22 cellular contexts compared by ENCODE assay signal in the genomic region with DNA sequence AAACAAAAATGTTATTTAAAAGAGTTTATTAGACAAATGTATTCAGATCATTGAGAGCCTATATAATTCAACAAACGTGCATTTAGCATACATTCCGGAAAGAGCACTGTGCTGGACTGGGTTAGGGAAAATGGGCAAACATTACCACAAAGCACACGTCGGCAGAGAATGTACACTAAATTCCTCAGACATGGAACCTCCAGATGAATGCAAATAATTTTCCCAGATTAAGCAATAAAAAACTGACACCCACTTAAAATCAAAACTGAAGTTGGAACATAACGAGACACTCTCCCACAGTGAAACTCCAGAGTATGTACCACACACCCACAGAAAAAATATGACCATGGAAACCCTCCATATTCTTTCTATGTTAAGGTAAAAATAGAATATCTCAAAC. TPM values are rescaled to one million over a fixed set of nuclear protein-coding genes. Genes with fewer than 3 reads are reported as not detected.
DNase-seq lines count a peak whose midpoint lies in the region; ATAC-seq and TF ChIP-seq lines count a peak whose summit lies in the region.
"Had no signal": no experiment of that assay in that cellular context is flagged by ENCODE, and none has a peak within 500 bp of the region (broad histone marks: within the 10 kb centered on the region; RNA-seq: fewer than 3 reads in every experiment).

No MANE protein-coding gene starts in this region.

- ATAC-seq in GM21381 (IDR thresholded peaks at IDR 0.05; ENCODE audit: unreplicated experiment) (no peak), GM21619 (IDR thresholded peaks at IDR 0.05; ENCODE audit: unreplicated experiment) (no peak)
- ATAC-seq: activated naive CD4-positive, alpha-beta T cell treated with anti-CD3 and anti-CD28 coated beads, Interleukin-2, amount 50 U/mL, for 72 hours; K562; natural killer cell; Right ventricle myocardium inferior had no signal

- peak overlapping the region; percentile 62 for H3K27ac ChIP-seq in layer of hippocampus (ENCODE audit: low read depth, low read length)
- H3K27ac ChIP-seq: BLaER1, HL-60 had no signal

- H3K4me3 Mint-ChIP-seq in activated naive CD4-positive, alpha-beta T cell treated with anti-CD3 and anti-CD28 coated beads, Interleukin-2, amount 50 U/mL, for 24 hours, result peak overlapping the region; percentile 23
- H3K4me3 Mint-ChIP-seq in activated naive CD4-positive, alpha-beta T cell treated with anti-CD3 and anti-CD28 coated beads for 36 hours, result no peak overlapping the region
- peak overlapping the region in 3 of 5 experiments; percentile 54 to 79 (median 58) for H3K4me3 Mint-ChIP-seq in brain
- peak overlapping the region; percentile 4 for H3K4me3 Mint-ChIP-seq in type B pancreatic cell
- H3K4me3 Mint-ChIP-seq: activated CD4-positive, alpha-beta memory T cell treated with anti-CD3 and anti-CD28 coated beads for 36 hours; natural killer cell had no signal

- H3K9me3 Mint-ChIP-seq in activated naive CD4-positive, alpha-beta T cell treated with anti-CD3 and anti-CD28 coated beads, Interleukin-2, amount 50 U/mL, for 24 hours, result no peaks in the 10 kb centered on the region
- H3K9me3 Mint-ChIP-seq in activated naive CD4-positive, alpha-beta T cell treated with anti-CD3 and anti-CD28 coated beads for 36 hours, result no peaks in the 10 kb centered on the region
- H3K9me3 Mint-ChIP-seq in brain, result peaks cover 0 to 12% (median 3%) of the 10 kb centered on the region in 5 experiments
- no peaks in the 10 kb centered on the region for H3K9me3 Mint-ChIP-seq in type B pancreatic cell
- H3K9me3 Mint-ChIP-seq: activated CD4-positive, alpha-beta memory T cell treated with anti-CD3 and anti-CD28 coated beads for 36 hours; activated naive CD4-positive, alpha-beta T cell treated with anti-CD3 and anti-CD28 coated beads, Interleukin-2, amount 50 U/mL, for 72 hours; natural killer cell had no signal

- H3K27me3 ChIP-seq in layer of hippocampus (ENCODE audit: control insufficient read depth, insufficient read depth, low read length), result no peaks in the 10 kb centered on the region
- H3K27me3 ChIP-seq: BLaER1 had no signal

- TF ChIP-seq CTCF in brain (conservative IDR thresholded peaks at IDR 0.05) (no peak), type B pancreatic cell (conservative IDR thresholded peaks at IDR 0.05) (no peak)

- no peaks in the 10 kb centered on the region for H3K27me3 Mint-ChIP-seq in activated naive CD4-positive, alpha-beta T cell treated with anti-CD3 and anti-CD28 coated beads, Interleukin-2, amount 50 U/mL, for 24 hours
- no peaks in the 10 kb centered on the region for H3K27me3 Mint-ChIP-seq in activated naive CD4-positive, alpha-beta T cell treated with anti-CD3 and anti-CD28 coated beads for 36 hours (ENCODE audit: low read depth)
- H3K27me3 Mint-ChIP-seq in brain (peaks cover 9% of the 10 kb centered on the region), type B pancreatic cell (no peaks in the 10 kb centered on the region)
- H3K27me3 Mint-ChIP-seq: activated CD4-positive, alpha-beta memory T cell treated with anti-CD3 and anti-CD28 coated beads for 36 hours; progenitor cell of endocrine pancreas had no signal

- intact Hi-C loops in activated naive CD4-positive, alpha-beta T cell treated with anti-CD3 and anti-CD28 coated beads for 36 hours (cut with micrococcal nuclease), result no loop called here

- H3K27ac Mint-ChIP-seq in activated naive CD4-positive, alpha-beta T cell treated with anti-CD3 and anti-CD28 coated beads, Interleukin-2, amount 50 U/mL, for 24 hours, result no peak overlapping the region
- H3K27ac Mint-ChIP-seq in activated naive CD4-positive, alpha-beta T cell treated with anti-CD3 and anti-CD28 coated beads for 36 hours, result no peak overlapping the region
- H3K27ac Mint-ChIP-seq in brain, result peak overlapping the region in 1 of 5 experiments; percentile 40
- H3K27ac Mint-ChIP-seq in type B pancreatic cell, result peak overlapping the region; percentile 15
- H3K27ac Mint-ChIP-seq: activated CD4-positive, alpha-beta memory T cell treated with anti-CD3 and anti-CD28 coated beads for 36 hours; activated naive CD4-positive, alpha-beta T cell treated with anti-CD3 and anti-CD28 coated beads, Interleukin-2, amount 50 U/mL, for 72 hours; natural killer cell had no signal

- peaks cover 65% of the 10 kb centered on the region for H3K4me1 Mint-ChIP-seq in activated naive CD4-positive, alpha-beta T cell treated with anti-CD3 and anti-CD28 coated beads, Interleukin-2, amount 50 U/mL, for 24 hours
- peaks cover 29% of the 10 kb centered on the region for H3K4me1 Mint-ChIP-seq in activated naive CD4-positive, alpha-beta T cell treated with anti-CD3 and anti-CD28 coated beads for 36 hours (ENCODE audit: low read depth)
- H3K4me1 Mint-ChIP-seq in brain, result peaks cover 71% of the 10 kb centered on the region
- H3K4me1 Mint-ChIP-seq in type B pancreatic cell (ENCODE audit: unreplicated experiment), result peaks cover 4% of the 10 kb centered on the region

- CTCF ChIA-PET in activated naive CD4-positive, alpha-beta T cell treated with anti-CD3 and anti-CD28 coated beads for 36 hours (lab: Charles Lee), result interaction anchor here (1.3 kb wide), 1 partner anchor 21 kb away, joined by 3 read pairs; no protein-coding TSS in a partner anchor

- DNase-seq in activated naive CD4-positive, alpha-beta T cell treated with anti-CD3 and anti-CD28 coated beads for 36 hours, result no peak
- DNase-seq in type B pancreatic cell (ENCODE audit: extremely low spot score, unreplicated experiment) (no peak), germinal center (ENCODE audit: low spot score) (no peak)
- DNase-seq: 8988T; activated CD4-positive, alpha-beta memory T cell treated with anti-CD3 and anti-CD28 coated beads for 36 hours; head of caudate nucleus; natural killer cell; NCI-H1092; NCI-H2029 treated with DMSO at 0.1 percent for 48 hours; NCI-H524 treated with DMSO at 0.1 percent for 48 hours; stimulated activated CD4-positive, alpha-beta T cell treated with anti-CD3 and anti-CD28 coated beads, Interleukin-4, amount 100 ng/mL, for 1 hour had no signal

- H3K36me3 Mint-ChIP-seq in activated naive CD4-positive, alpha-beta T cell treated with anti-CD3 and anti-CD28 coated beads, Interleukin-2, amount 50 U/mL, for 24 hours, result peaks cover 3% of the 10 kb centered on the region
- H3K36me3 Mint-ChIP-seq in activated naive CD4-positive, alpha-beta T cell treated with anti-CD3 and anti-CD28 coated beads for 36 hours (ENCODE audit: low read depth), result no peaks in the 10 kb centered on the region
- H3K36me3 Mint-ChIP-seq in brain (peaks cover 16% of the 10 kb centered on the region), type B pancreatic cell (no peaks in the 10 kb centered on the region)
- H3K36me3 Mint-ChIP-seq: activated CD4-positive, alpha-beta memory T cell treated with anti-CD3 and anti-CD28 coated beads for 36 hours; natural killer cell had no signal

RNA-seq across cellular contexts. Expression of a gene that starts 4.8 kb away (rescaled TPM):
- 10 to 100 TPM; 17.4 to 18.6 TPM for total RNA-seq in activated naive CD4-positive, alpha-beta T cell treated with anti-CD3 and anti-CD28 coated beads for 36 hours
- polyA plus RNA-seq in brain (ENCODE audit: insufficient read depth, low read depth, low replicate concordance), result 19.1 TPM
- 51.9 and 74.7 TPM in 2 replicates for total RNA-seq in type B pancreatic cell (ENCODE audit: low replicate concordance)
